In genomic region chr15:84842781-84843180, GRCh38 we compare ENCODE assay signal across 16 cellular contexts. TPM values are rescaled to one million over a fixed set of nuclear protein-coding genes. Genes with fewer than 3 reads are reported as not detected.
"Had no signal": no experiment of that assay in that cellular context is flagged by ENCODE, and none has a peak within 500 bp of the region (broad histone marks: within the 10 kb centered on the region; RNA-seq: fewer than 3 reads in every experiment).

No MANE protein-coding gene starts in this region.

- H3K36me3 ChIP-seq: suprapubic skin, upper lobe of right lung had no signal

- ATAC-seq: activated CD8-positive, alpha-beta T cell treated with anti-CD3 and anti-CD28 coated beads for 36 hours; stimulated activated naive B cell treated with anti-CD40 and anti-IgM and Interleukin-4, amounts not matched to agents 10 μg/mL and 1 μg/mL and 100 μg/mL, for 72 hours; upper lobe of right lung had no signal

- DNase-seq: activated CD4-positive, CD25-positive, alpha-beta regulatory T cell treated with anti-CD3 and anti-CD28 coated beads, Interleukin-2, amount 50 U/mL, for 72 hours; activated CD8-positive, alpha-beta T cell treated with anti-CD3 and anti-CD28 coated beads for 36 hours; activated naive CD8-positive, alpha-beta T cell treated with anti-CD3 and anti-CD28 coated beads for 36 hours; dorsolateral prefrontal cortex; mesenchymal stem cell; nephron progenitor cell; SIG-M5; stimulated activated CD4-positive, alpha-beta T cell treated with anti-CD3 and anti-CD28 coated beads, Interleukin-4, amount 100 ng/mL, for 1 hour; stimulated activated naive B cell treated with anti-CD40 and anti-IgM and Interleukin-4, amounts not matched to agents 10 μg/mL and 1 μg/mL and 100 μg/mL, for 72 hours; upper lobe of right lung had no signal

- H3K4me3 ChIP-seq: dorsolateral prefrontal cortex, hepatocyte, suprapubic skin, upper lobe of right lung had no signal

- H3K27ac ChIP-seq: dorsolateral prefrontal cortex, hepatocyte, suprapubic skin, upper lobe of right lung had no signal

- H3K9me3 ChIP-seq: upper lobe of right lung had no signal

- H3K27me3 ChIP-seq: dorsolateral prefrontal cortex, hepatocyte, suprapubic skin, upper lobe of right lung had no signal

RNA-seq across cellular contexts. Expression of gene SLC28A1, which starts 41.7 kb away (rescaled TPM):
- total RNA-seq: activated CD8-positive, alpha-beta T cell treated with anti-CD3 and anti-CD28 coated beads for 36 hours; activated naive CD8-positive, alpha-beta T cell treated with anti-CD3 and anti-CD28 coated beads for 36 hours; activated T-helper 1 cell treated with anti-CD3 and anti-CD28 coated beads, Interleukin-12 subunit alpha, Interleukin-12 subunit beta, Interleukin-2, Interleukin-4 antibody, amounts not matched to agents 30 ng/mL and 10 ng/mL and 1 ng/mL, durations not matched to agents 14 hours and 24 hours and 36 hours; bronchial epithelial cell; osteocyte; suprapubic skin; T-helper 1 cell treated with Interleukin-12 subunit alpha and Interleukin-12 subunit beta and Interleukin-4 antibody, amounts not matched to agents 30 ng/mL and 1 ng/mL, for 36 hours; upper lobe of right lung had no signal
